In genomic region chr9:130780865-130781504, GRCh38 we compare ENCODE assay signal across 1 cellular context.
TF ChIP-seq lines count a peak whose summit lies in the region.

No MANE protein-coding gene starts in this region.

TF ChIP-seq in WTC11, 78 proteins besides CTCF, POLR2A, EP300 and RAD21 (continued from another document):
- TF ChIP-seq, protein P1, sequence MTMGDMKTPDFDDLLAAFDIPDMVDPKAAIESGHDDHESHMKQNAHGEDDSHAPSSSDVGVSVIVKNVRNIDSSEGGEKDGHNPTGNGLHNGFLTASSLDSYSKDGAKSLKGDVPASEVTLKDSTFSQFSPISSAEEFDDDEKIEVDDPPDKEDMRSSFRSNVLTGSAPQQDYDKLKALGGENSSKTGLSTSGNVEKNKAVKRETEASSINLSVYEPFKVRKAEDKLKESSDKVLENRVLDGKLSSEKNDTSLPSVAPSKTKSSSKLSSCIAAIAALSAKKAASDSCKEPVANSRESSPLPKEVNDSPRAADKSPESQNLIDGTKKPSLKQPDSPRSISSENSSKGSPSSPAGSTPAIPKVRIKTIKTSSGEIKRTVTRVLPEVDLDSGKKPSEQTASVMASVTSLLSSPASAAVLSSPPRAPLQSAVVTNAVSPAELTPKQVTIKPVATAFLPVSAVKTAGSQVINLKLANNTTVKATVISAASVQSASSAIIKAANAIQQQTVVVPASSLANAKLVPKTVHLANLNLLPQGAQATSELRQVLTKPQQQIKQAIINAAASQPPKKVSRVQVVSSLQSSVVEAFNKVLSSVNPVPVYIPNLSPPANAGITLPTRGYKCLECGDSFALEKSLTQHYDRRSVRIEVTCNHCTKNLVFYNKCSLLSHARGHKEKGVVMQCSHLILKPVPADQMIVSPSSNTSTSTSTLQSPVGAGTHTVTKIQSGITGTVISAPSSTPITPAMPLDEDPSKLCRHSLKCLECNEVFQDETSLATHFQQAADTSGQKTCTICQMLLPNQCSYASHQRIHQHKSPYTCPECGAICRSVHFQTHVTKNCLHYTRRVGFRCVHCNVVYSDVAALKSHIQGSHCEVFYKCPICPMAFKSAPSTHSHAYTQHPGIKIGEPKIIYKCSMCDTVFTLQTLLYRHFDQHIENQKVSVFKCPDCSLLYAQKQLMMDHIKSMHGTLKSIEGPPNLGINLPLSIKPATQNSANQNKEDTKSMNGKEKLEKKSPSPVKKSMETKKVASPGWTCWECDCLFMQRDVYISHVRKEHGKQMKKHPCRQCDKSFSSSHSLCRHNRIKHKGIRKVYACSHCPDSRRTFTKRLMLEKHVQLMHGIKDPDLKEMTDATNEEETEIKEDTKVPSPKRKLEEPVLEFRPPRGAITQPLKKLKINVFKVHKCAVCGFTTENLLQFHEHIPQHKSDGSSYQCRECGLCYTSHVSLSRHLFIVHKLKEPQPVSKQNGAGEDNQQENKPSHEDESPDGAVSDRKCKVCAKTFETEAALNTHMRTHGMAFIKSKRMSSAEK (CRISPR knock-in tag; IDR thresholded peaks at IDR 0.05; ENCODE audit: borderline replicate concordance), result no peak
- no peak for TF ChIP-seq ZNF138 (CRISPR knock-in tag; conservative IDR thresholded peaks at IDR 0.05)
